Comparison of ENCODE assay signal across 8 cellular contexts in the genomic region with DNA sequence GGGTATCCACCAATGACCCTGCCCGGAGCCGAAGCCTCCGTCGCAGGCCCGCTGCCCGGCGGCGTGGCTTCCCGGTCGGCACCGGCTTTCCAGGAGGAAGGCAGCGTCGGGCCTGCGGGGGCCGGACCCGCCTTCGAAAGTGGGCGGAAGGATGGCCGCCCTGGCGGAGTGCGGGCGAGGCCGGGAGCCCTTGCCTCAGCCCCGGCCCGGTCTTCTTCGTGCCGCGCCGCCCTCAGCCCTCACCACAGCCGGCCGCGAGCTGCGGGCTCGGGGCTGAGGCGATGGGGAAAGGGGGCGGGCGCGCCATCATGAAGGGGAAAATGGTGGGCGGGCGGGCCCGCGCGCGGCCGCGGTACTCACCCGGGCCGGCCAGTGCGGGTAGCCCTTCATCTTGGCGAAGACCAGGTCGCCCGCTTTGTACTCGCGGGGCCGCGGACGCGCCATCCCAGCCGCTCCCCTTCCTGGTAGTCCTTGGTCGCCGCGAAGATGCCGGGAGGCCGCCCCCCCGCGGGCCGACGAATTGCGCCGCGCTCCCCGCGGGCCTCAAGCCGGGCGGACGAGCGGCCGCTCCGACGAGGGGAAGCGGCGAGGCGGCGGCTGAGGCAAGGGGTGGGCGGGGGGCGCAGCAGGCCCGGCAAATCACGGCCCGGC. TPM values are rescaled to one million over a fixed set of nuclear protein-coding genes. Genes with fewer than 3 reads are reported as not detected.
DNase-seq lines count a peak whose midpoint lies in the region; FAIRE-seq and TF ChIP-seq lines count a peak whose summit lies in the region.

No MANE protein-coding gene starts in this region.

- H3K9me3 ChIP-seq in spleen = no peaks in the 10 kb centered on the region

- H3K4me1 ChIP-seq in spleen = peaks cover 0 to 54% (median 21%) of the 10 kb centered on the region in 6 donors

- FAIRE-seq in H54 (lab: Jason Lieb, UNC) (no peak), GM19239 (lab: Jason Lieb, UNC) (no peak)

- DNase-seq in H54 (ENCODE audit: insufficient read length, low spot score) (peak; percentile 23), RWPE1 (ENCODE audit: low spot score) (peak; percentile 50), choroid plexus epithelial cell (ENCODE audit: low read depth) (peak; percentile 27), islet precursor cell (peak; percentile 72), spleen (peak; percentile 82), GM19239 (ENCODE audit: insufficient read length, low spot score) (no peak)
- no peak for DNase-seq in effector CD8-positive, alpha-beta T cell (lab: John Stamatoyannopoulos, UW)

- TF ChIP-seq CTCF in RWPE1 (conservative IDR thresholded peaks at IDR 0.05; ENCODE audit: low read depth) (no peak; the same call in 1 of the 2 replicates), choroid plexus epithelial cell (conservative IDR thresholded peaks at IDR 0.05; ENCODE audit: low read depth, low read length) (no peak), spleen (IDR thresholded peaks at IDR 0.05 in 8 of 11, conservative IDR thresholded peaks at IDR 0.05 in 3 of 11) (no peak)

- H3K27ac ChIP-seq in RWPE1 = peak overlapping the region; percentile 89
- H3K27ac ChIP-seq in spleen = peak overlapping the region; percentile 73 to 94 (median 91)

- WGBS in spleen, 5 donors = 0 to 2% (median 1%) methylated on average over 25 to 89 of the region's 89 CpGs

- peaks cover 0 to 46% (median 23%) of the 10 kb centered on the region in 7 donors for H3K27me3 ChIP-seq in spleen (replicated peaks in 1 of 7)

- TF ChIP-seq POLR2A in H54 (IDR thresholded peaks at IDR 0.05; ENCODE audit: low read depth, low read length) (no peak; the same call in none of the 2 replicates), spleen (IDR thresholded peaks at IDR 0.05) (no peak)

- CTCF ChIA-PET in RWPE1 (lab: Yijun Ruan, JAX) = no interaction called here

- intact Hi-C loops in spleen (cut with DNase I; ENCODE audit: low total_unique reads) = no loop called here

- H3K36me3 ChIP-seq in spleen = no peaks in the 10 kb centered on the region

- H3K4me3 ChIP-seq in GM08714 (ENCODE audit: low read length) = peak overlapping the region; percentile 75
- H3K4me3 ChIP-seq in choroid plexus epithelial cell (ENCODE audit: low read depth, low read length) = peak overlapping the region; percentile 75
- peak overlapping the region; percentile 66 to 90 (median 75) for H3K4me3 ChIP-seq in spleen

- POLR2A ChIA-PET in RWPE1 (lab: Yijun Ruan, JAX; ENCODE audit: low non-redundant PET) = interaction anchor here (1.5 kb wide), 1 partner anchor 140 kb away, joined by 6 read pairs; a partner anchor contains a TSS

RNA-seq across cellular contexts. Expression of a gene that starts 0.5 kb away (rescaled TPM):
- total RNA-seq in spleen = 10 to 100 TPM; 16.8 to 35.1 (median 22.8) TPM
- 1 to 10 TPM; 4.6 to 8.3 (median 5.0) TPM for polyA plus RNA-seq in spleen

Comparison
In these comparisons a context has a peak if more than half of its experiments do, and no peak if none do; other contexts are left out.
1. DNase-seq: peak in H54 (single experiment), RWPE1 (single experiment), choroid plexus epithelial cell (single experiment), islet precursor cell (single experiment) and spleen (single experiment); none in GM19239 (single experiment) and effector CD8-positive, alpha-beta T cell (single experiment).
2. Peak in every context shown above with its lines, with median percentiles within 50 percentile points of each other: H3K4me3 ChIP-seq.